Comparison of ENCODE assay signal across 14 cellular contexts in the genomic region with DNA sequence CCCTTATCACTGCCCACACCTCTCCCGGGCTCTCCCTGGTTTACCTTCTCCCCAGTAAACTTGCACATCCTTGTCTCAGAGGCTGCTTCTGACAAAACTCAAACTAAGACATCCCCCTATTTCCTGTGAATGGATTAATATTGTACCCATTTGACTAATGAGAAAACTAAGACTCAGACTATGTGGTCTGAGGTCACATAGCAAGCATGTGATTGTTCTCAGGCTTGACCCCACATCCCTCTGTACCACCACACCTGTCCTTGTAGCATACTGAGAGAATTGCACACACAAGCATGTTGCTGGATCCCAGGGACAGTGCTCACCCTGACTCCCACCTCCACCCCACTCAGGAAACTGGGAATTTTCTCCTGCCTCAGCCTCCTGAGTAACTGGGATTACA.
DNase-seq lines count a peak whose midpoint lies in the region; ATAC-seq and TF ChIP-seq lines count a peak whose summit lies in the region.
"Had no signal": no experiment of that assay in that cellular context is flagged by ENCODE, and none has a peak within 500 bp of the region (broad histone marks: within the 10 kb centered on the region; RNA-seq: fewer than 3 reads in every experiment).

No MANE protein-coding gene starts in this region.

- peaks cover 5% of the 10 kb centered on the region for H3K27me3 Mint-ChIP-seq in endothelial cell (ENCODE audit: unreplicated experiment)
- H3K27me3 Mint-ChIP-seq: activated CD4-positive, alpha-beta memory T cell treated with anti-CD3 and anti-CD28 coated beads for 36 hours had no signal

- H3K4me3 Mint-ChIP-seq in endothelial cell (ENCODE audit: unreplicated experiment), result peak overlapping the region; percentile 22
- H3K4me3 Mint-ChIP-seq: activated CD4-positive, alpha-beta memory T cell treated with anti-CD3 and anti-CD28 coated beads for 36 hours; activated naive CD4-positive, alpha-beta T cell treated with anti-CD3 and anti-CD28 coated beads, Interleukin-2, amount 10 ng/mL, durations not matched to agents 7 days and 5 days; CD8-positive, alpha-beta T cell; naive thymus-derived CD4-positive, alpha-beta T cell had no signal

- H3K27ac Mint-ChIP-seq in endothelial cell (ENCODE audit: unreplicated experiment), result no peak overlapping the region
- H3K27ac Mint-ChIP-seq: activated CD4-positive, alpha-beta memory T cell treated with anti-CD3 and anti-CD28 coated beads for 36 hours; activated naive CD4-positive, alpha-beta T cell treated with anti-CD3 and anti-CD28 coated beads, Interleukin-2, amount 10 ng/mL, durations not matched to agents 7 days and 5 days; CD8-positive, alpha-beta T cell; naive thymus-derived CD4-positive, alpha-beta T cell had no signal

- H3K36me3 Mint-ChIP-seq in endothelial cell (ENCODE audit: low read depth, unreplicated experiment), result no peaks in the 10 kb centered on the region
- H3K36me3 Mint-ChIP-seq: CD8-positive, alpha-beta T cell had no signal

- ATAC-seq in GM18858 (IDR thresholded peaks at IDR 0.05; ENCODE audit: unreplicated experiment), result peak; percentile 79
- peak; percentile 82 for ATAC-seq in GM21528 (IDR thresholded peaks at IDR 0.05; ENCODE audit: low FRiP score, unreplicated experiment)
- peak; percentile 55 for ATAC-seq in HG03066 (IDR thresholded peaks at IDR 0.05; ENCODE audit: low read depth, unreplicated experiment)
- ATAC-seq in SK-N-SH treated with all-trans-retinoic acid at 6 μM for 48 hours, result no peak
- ATAC-seq: CD8-positive, alpha-beta T cell; naive thymus-derived CD4-positive, alpha-beta T cell had no signal

- H3K4me1 Mint-ChIP-seq in endothelial cell (ENCODE audit: unreplicated experiment), result peaks cover 31% of the 10 kb centered on the region
- H3K4me1 Mint-ChIP-seq: activated naive CD4-positive, alpha-beta T cell treated with anti-CD3 and anti-CD28 coated beads, Interleukin-2, amount 10 ng/mL, durations not matched to agents 7 days and 5 days had no signal

- no peak for DNase-seq in endothelial cell (ENCODE audit: low spot score)
- no peak for DNase-seq in COLO829 (ENCODE audit: low spot score)
- no peak for DNase-seq in substantia nigra (lab: John Stamatoyannopoulos, UW)
- no peak for DNase-seq in SHP77 treated with DMSO at 0.1 percent for 48 hours (lab: John Stamatoyannopoulos, UW)
- DNase-seq: activated CD4-positive, alpha-beta memory T cell treated with anti-CD3 and anti-CD28 coated beads for 36 hours; activated naive CD4-positive, alpha-beta T cell treated with anti-CD3 and anti-CD28 coated beads, Interleukin-2, amount 10 ng/mL, durations not matched to agents 7 days and 5 days; CD8-positive, alpha-beta T cell; naive thymus-derived CD4-positive, alpha-beta T cell; small intestine had no signal

- TF ChIP-seq CTCF in endothelial cell (IDR thresholded peaks at IDR 0.05; ENCODE audit: unreplicated experiment), result no peak

- peaks cover 2% of the 10 kb centered on the region for H3K9me3 Mint-ChIP-seq in endothelial cell (ENCODE audit: unreplicated experiment)

- no peak overlapping the region for H3K27ac ChIP-seq in substantia nigra (ENCODE audit: low read depth, low read length, poor library complexity, severe bottlenecking)
- H3K27ac ChIP-seq: vagina had no signal

TF ChIP-seq in SK-N-SH treated with all-trans-retinoic acid at 6 μM for 48 hours, 23 proteins besides CTCF, POLR2A, EP300 and RAD21:
- TF ChIP-seq ZNF70 (CRISPR knock-in tag; IDR thresholded peaks at IDR 0.05) (no peak), PPARA (CRISPR knock-in tag; IDR thresholded peaks at IDR 0.05; ENCODE audit: borderline replicate concordance) (no peak), OSR1 (CRISPR knock-in tag; IDR thresholded peaks at IDR 0.05) (no peak), ZFP3 (CRISPR knock-in tag; IDR thresholded peaks at IDR 0.05) (no peak), TCF4 (CRISPR knock-in tag; IDR thresholded peaks at IDR 0.05; ENCODE audit: borderline replicate concordance) (no peak), ZNF565 (CRISPR knock-in tag; conservative IDR thresholded peaks at IDR 0.05; ENCODE audit: low read depth) (no peak), TOX (CRISPR knock-in tag; IDR thresholded peaks at IDR 0.05; ENCODE audit: borderline replicate concordance) (no peak), GLIS3 (CRISPR knock-in tag; IDR thresholded peaks at IDR 0.05) (no peak), ZC3H10 (CRISPR knock-in tag; IDR thresholded peaks at IDR 0.05) (no peak), ARNTL (CRISPR knock-in tag; IDR thresholded peaks at IDR 0.05; ENCODE audit: borderline replicate concordance, low read depth) (no peak), BACH2 (CRISPR knock-in tag; IDR thresholded peaks at IDR 0.05; ENCODE audit: borderline replicate concordance) (no peak), ISL1 (CRISPR knock-in tag; IDR thresholded peaks at IDR 0.05) (no peak), ZNF8 (CRISPR knock-in tag; IDR thresholded peaks at IDR 0.05) (no peak), ZFP30 (CRISPR knock-in tag; IDR thresholded peaks at IDR 0.05) (no peak), ESRRG (CRISPR knock-in tag; IDR thresholded peaks at IDR 0.05) (no peak), CSDC2 (CRISPR knock-in tag; IDR thresholded peaks at IDR 0.05) (no peak), RARB (CRISPR knock-in tag; IDR thresholded peaks at IDR 0.05) (no peak)
- TF ChIP-seq, protein P1, sequence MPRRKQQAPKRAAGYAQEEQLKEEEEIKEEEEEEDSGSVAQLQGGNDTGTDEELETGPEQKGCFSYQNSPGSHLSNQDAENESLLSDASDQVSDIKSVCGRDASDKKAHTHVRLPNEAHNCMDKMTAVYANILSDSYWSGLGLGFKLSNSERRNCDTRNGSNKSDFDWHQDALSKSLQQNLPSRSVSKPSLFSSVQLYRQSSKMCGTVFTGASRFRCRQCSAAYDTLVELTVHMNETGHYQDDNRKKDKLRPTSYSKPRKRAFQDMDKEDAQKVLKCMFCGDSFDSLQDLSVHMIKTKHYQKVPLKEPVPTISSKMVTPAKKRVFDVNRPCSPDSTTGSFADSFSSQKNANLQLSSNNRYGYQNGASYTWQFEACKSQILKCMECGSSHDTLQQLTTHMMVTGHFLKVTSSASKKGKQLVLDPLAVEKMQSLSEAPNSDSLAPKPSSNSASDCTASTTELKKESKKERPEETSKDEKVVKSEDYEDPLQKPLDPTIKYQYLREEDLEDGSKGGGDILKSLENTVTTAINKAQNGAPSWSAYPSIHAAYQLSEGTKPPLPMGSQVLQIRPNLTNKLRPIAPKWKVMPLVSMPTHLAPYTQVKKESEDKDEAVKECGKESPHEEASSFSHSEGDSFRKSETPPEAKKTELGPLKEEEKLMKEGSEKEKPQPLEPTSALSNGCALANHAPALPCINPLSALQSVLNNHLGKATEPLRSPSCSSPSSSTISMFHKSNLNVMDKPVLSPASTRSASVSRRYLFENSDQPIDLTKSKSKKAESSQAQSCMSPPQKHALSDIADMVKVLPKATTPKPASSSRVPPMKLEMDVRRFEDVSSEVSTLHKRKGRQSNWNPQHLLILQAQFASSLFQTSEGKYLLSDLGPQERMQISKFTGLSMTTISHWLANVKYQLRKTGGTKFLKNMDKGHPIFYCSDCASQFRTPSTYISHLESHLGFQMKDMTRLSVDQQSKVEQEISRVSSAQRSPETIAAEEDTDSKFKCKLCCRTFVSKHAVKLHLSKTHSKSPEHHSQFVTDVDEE (CRISPR knock-in tag; IDR thresholded peaks at IDR 0.05), result no peak
- TF ChIP-seq, protein P2, sequence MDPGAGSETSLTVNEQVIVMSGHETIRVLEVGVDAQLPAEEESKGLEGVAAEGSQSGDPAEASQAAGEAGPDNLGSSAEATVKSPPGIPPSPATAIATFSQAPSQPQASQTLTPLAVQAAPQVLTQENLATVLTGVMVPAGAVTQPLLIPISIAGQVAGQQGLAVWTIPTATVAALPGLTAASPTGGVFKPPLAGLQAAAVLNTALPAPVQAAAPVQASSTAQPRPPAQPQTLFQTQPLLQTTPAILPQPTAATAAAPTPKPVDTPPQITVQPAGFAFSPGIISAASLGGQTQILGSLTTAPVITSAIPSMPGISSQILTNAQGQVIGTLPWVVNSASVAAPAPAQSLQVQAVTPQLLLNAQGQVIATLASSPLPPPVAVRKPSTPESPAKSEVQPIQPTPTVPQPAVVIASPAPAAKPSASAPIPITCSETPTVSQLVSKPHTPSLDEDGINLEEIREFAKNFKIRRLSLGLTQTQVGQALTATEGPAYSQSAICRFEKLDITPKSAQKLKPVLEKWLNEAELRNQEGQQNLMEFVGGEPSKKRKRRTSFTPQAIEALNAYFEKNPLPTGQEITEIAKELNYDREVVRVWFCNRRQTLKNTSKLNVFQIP (CRISPR knock-in tag; IDR thresholded peaks at IDR 0.05; ENCODE audit: borderline replicate concordance, low read depth), result no peak
- TF ChIP-seq, protein P3, sequence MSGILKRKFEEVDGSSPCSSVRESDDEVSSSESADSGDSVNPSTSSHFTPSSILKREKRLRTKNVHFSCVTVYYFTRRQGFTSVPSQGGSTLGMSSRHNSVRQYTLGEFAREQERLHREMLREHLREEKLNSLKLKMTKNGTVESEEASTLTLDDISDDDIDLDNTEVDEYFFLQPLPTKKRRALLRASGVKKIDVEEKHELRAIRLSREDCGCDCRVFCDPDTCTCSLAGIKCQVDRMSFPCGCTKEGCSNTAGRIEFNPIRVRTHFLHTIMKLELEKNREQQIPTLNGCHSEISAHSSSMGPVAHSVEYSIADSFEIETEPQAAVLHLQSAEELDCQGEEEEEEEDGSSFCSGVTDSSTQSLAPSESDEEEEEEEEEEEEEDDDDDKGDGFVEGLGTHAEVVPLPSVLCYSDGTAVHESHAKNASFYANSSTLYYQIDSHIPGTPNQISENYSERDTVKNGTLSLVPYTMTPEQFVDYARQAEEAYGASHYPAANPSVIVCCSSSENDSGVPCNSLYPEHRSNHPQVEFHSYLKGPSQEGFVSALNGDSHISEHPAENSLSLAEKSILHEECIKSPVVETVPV (CRISPR knock-in tag; IDR thresholded peaks at IDR 0.05), result no peak
